ENCODE assay signal across 22 cellular contexts in genomic region chr5:109496112-109496511, GRCh38.
"Had no signal": no experiment of that assay in that cellular context is flagged by ENCODE, and none has a peak within 500 bp of the region (broad histone marks: within the 10 kb centered on the region; RNA-seq: fewer than 3 reads in every experiment).

No MANE protein-coding gene starts in this region.

- H3K4me1 ChIP-seq: ascending aorta, colonic mucosa, esophagus muscularis mucosa, left ventricle myocardium inferior, psoas muscle, tibial artery had no signal

- H3K4me3 ChIP-seq: ascending aorta, colonic mucosa, dorsolateral prefrontal cortex, esophagus muscularis mucosa, left ventricle myocardium inferior, psoas muscle, skin epidermis, tibial artery had no signal

- H3K36me3 ChIP-seq: ascending aorta, colonic mucosa, esophagus muscularis mucosa, left ventricle myocardium inferior, tibial artery, WERI-Rb-1 had no signal

- DNase-seq: activated CD4-positive, alpha-beta T cell treated with anti-CD3 and anti-CD28 coated beads, Interleukin-2, amount 10 ng/mL, durations not matched to agents 7 days and 5 days; activated CD4-positive, CD25-positive, alpha-beta regulatory T cell treated with anti-CD3 and anti-CD28 coated beads, Interleukin-2, amount 50 U/mL, for 72 hours; activated CD8-positive, alpha-beta memory T cell treated with anti-CD3 and anti-CD28 coated beads, Interleukin-2, amount 10 ng/mL, durations not matched to agents 7 days and 5 days; activated CD8-positive, alpha-beta T cell treated with anti-CD3 and anti-CD28 coated beads for 36 hours; activated gamma-delta T cell treated with Interleukin-2 at 50 U/mL for 16 hours; central memory CD4-positive, alpha-beta T cell; colonic mucosa; dorsolateral prefrontal cortex; foreskin melanocyte; immature natural killer cell; left ventricle myocardium inferior; midbrain; natural killer cell; psoas muscle; right cardiac atrium; stimulated activated CD4-positive, alpha-beta T cell treated with anti-CD3 and anti-CD28 coated beads, Interleukin-1b, Interleukin-23, amount 100 ng/mL, for 48 hours; substantia nigra; tibial artery; WERI-Rb-1 had no signal

- H3K27ac ChIP-seq: ascending aorta, colonic mucosa, dorsolateral prefrontal cortex, esophagus muscularis mucosa, left ventricle myocardium inferior, psoas muscle, skin epidermis, tibial artery, WERI-Rb-1 had no signal

- H3K9me3 ChIP-seq: ascending aorta, colonic mucosa, esophagus muscularis mucosa, left ventricle myocardium inferior, psoas muscle, tibial artery had no signal

- H3K27me3 ChIP-seq: ascending aorta, colonic mucosa, dorsolateral prefrontal cortex, esophagus muscularis mucosa, tibial artery had no signal
